Comparison of ENCODE assay signal across 8 cellular contexts in genomic region chrX:15737188-15737956, GRCh38. TPM values are rescaled to one million over a fixed set of nuclear protein-coding genes. Genes with fewer than 3 reads are reported as not detected.
A peak's percentile ranks its signal among the peaks of the same experiment; 100 is the strongest.
DNase-seq lines count a peak whose midpoint lies in the region; ATAC-seq, FAIRE-seq and TF ChIP-seq lines count a peak whose summit lies in the region.

No MANE protein-coding gene starts in this region.

- peak overlapping the region; percentile 3 to 60 for H3K9ac ChIP-seq in mucosa of rectum (ENCODE audit: low read depth in 1 of 2, low read length in 2 of 2)

- no peak for TF ChIP-seq CTCF in body of pancreas (IDR thresholded peaks at IDR 0.05)

- no peak for FAIRE-seq in GM12891 (lab: Jason Lieb, UNC)

- no peaks in the 10 kb centered on the region for H3K9me3 ChIP-seq in body of pancreas
- no peaks in the 10 kb centered on the region for H3K9me3 ChIP-seq in mucosa of rectum (ENCODE audit: control insufficient read depth in 2 of 2, low read length in 2 of 2)

- no peaks in the 10 kb centered on the region for H3K27me3 ChIP-seq in body of pancreas
- no peaks in the 10 kb centered on the region for H3K27me3 ChIP-seq in mucosa of rectum (ENCODE audit: control insufficient read depth in 2 of 2, insufficient read depth in 2 of 2, low read length in 2 of 2)

- ATAC-seq in HG02840 (IDR thresholded peaks at IDR 0.05; ENCODE audit: low FRiP score, unreplicated experiment) (peak; percentile 3), body of pancreas (no peak), HG02642 (IDR thresholded peaks at IDR 0.05; ENCODE audit: poor library complexity, unreplicated experiment) (no peak)

- H3K27ac ChIP-seq in body of pancreas (peak overlapping the region in 3 of 4 donors; percentile 67 to 74 (median 70)), mucosa of rectum (ENCODE audit: low read depth in 2 of 2, low read length in 2 of 2) (no peak overlapping the region)

- DNase-seq in CD1c-positive myeloid dendritic cell (ENCODE audit: extremely low spot score) (peak; percentile 24), body of pancreas (no peak), GM12891 (ENCODE audit: insufficient read length, low spot score) (no peak), Ammon's horn (ENCODE audit: low spot score) (no peak)
- no peak for DNase-seq in stimulated activated CD8-positive, alpha-beta memory T cell treated with anti-CD3 and anti-CD28 coated beads, Interleukin-4, amount 100 ng/mL, for 48 hours

- 4 to 5% methylated on average over 14 of the region's 14 CpGs for WGBS in body of pancreas, 2 donors

- H3K4me1 ChIP-seq in body of pancreas (peaks cover 17% of the 10 kb centered on the region), mucosa of rectum (ENCODE audit: control insufficient read depth in 2 of 2, insufficient read depth in 2 of 2, low read length in 2 of 2) (peaks cover 5 to 6% of the 10 kb centered on the region in 2 donors)

- TF ChIP-seq POLR2A in body of pancreas (IDR thresholded peaks at IDR 0.05), result no peak
- TF ChIP-seq POLR2A in GM12891 (IDR thresholded peaks at IDR 0.05; ENCODE audit: low read depth, low read length), result no peak

- no peaks in the 10 kb centered on the region for H3K36me3 ChIP-seq in body of pancreas (replicated peaks in 1 of 2; ENCODE audit: insufficient read depth in 1 of 2, low read depth in 2 of 2)
- no peaks in the 10 kb centered on the region for H3K36me3 ChIP-seq in mucosa of rectum (ENCODE audit: control insufficient read depth in 2 of 2, insufficient read depth in 2 of 2, low read length in 2 of 2)

- intact Hi-C loops in body of pancreas (cut with DNase I), result no loop called here

- H3K4me3 ChIP-seq in body of pancreas, result no peak overlapping the region
- peak overlapping the region; percentile 59 to 70 for H3K4me3 ChIP-seq in mucosa of rectum (ENCODE audit: low read length in 2 of 2)

TF ChIP-seq in GM12891, 5 proteins besides CTCF, POLR2A, EP300 and RAD21:
- no peak for TF ChIP-seq POLR2AphosphoS5 (IDR thresholded peaks at IDR 0.05; ENCODE audit: low read depth, low read length)
- no peak for TF ChIP-seq POU2F2 (IDR thresholded peaks at IDR 0.05; ENCODE audit: low read depth, low read length)
- no peak for TF ChIP-seq TAF1 (IDR thresholded peaks at IDR 0.05; ENCODE audit: low read depth, low read length)
- TF ChIP-seq SPI1 (IDR thresholded peaks at IDR 0.05; ENCODE audit: low read depth, low read length), result no peak
- no peak for TF ChIP-seq PAX5 (IDR thresholded peaks at IDR 0.05; ENCODE audit: insufficient read depth, low read length, severe bottlenecking)

RNA-seq across cellular contexts. Expression of gene CA5B, which starts 0.7 kb away (rescaled TPM):
- 1 to 10 TPM; 6.2 to 6.6 TPM for total RNA-seq in body of pancreas
- polyA plus RNA-seq in GM12891 (2012; ENCODE audit: low read depth, missing spikeins), result 1.8 TPM

RNA-seq across cellular contexts. Expression of gene ZRSR2, which starts 52.9 kb away (rescaled TPM):
- total RNA-seq in body of pancreas, result 1 to 10 TPM; 5.7 to 9.2 TPM
- polyA plus RNA-seq in GM12891 (2012; ENCODE audit: low read depth, missing spikeins), result 13.3 TPM

Comparison
In these comparisons a context has a peak if more than half of its experiments do, and no peak if none do; other contexts are left out.
1. H3K27ac ChIP-seq: peak in body of pancreas (3 of 4); none in mucosa of rectum (0 of 2).
2. H3K4me3 ChIP-seq: peak in mucosa of rectum (2 of 2); none in body of pancreas (0 of 2).